15 cellular contexts compared by ENCODE assay signal in genomic region chr12:49655595-49656236, GRCh38. TPM values are rescaled to one million over a fixed set of nuclear protein-coding genes. Genes with fewer than 3 reads are reported as not detected.
DNase-seq lines count a peak whose midpoint lies in the region; ATAC-seq and TF ChIP-seq lines count a peak whose summit lies in the region.
"Had no signal": no experiment of that assay in that cellular context is flagged by ENCODE, and none has a peak within 500 bp of the region (broad histone marks: within the 10 kb centered on the region; RNA-seq: fewer than 3 reads in every experiment).

No MANE protein-coding gene starts in this region.

- H3K27me3 ChIP-seq in body of pancreas (no peaks in the 10 kb centered on the region), lower lobe of right lung (ENCODE audit: low read depth) (no peaks in the 10 kb centered on the region), upper lobe of right lung (no peaks in the 10 kb centered on the region), GM23248 (replicated peaks; ENCODE audit: insufficient read depth) (no peaks in the 10 kb centered on the region)
- H3K27me3 ChIP-seq: neural progenitor cell, testis had no signal

- H3K4me3 Mint-ChIP-seq in natural killer cell treated with Interleukin-12 subunit alpha and Interleukin-12 subunit beta and Interleukin-15 and Interleukin-18, amount 100 ng/mL, for 72 hours: no peak overlapping the region
- no peak overlapping the region for H3K4me3 Mint-ChIP-seq in natural killer cell
- H3K4me3 Mint-ChIP-seq: neural progenitor cell had no signal

- no peaks in the 10 kb centered on the region for H3K27me3 Mint-ChIP-seq in natural killer cell treated with Interleukin-12 subunit alpha and Interleukin-12 subunit beta and Interleukin-15 and Interleukin-18, amount 100 ng/mL, for 72 hours
- H3K27me3 Mint-ChIP-seq in natural killer cell (ENCODE audit: low read depth in 2 of 2): no peaks in the 10 kb centered on the region

- WGBS in body of pancreas, 2 donors: 77 to 81% methylated on average over 2 of the region's 2 CpGs
- 95 to 100% methylated on average over 2 of the region's 2 CpGs for WGBS in GM23248 (ENCODE audit: low coverage in 1 of 2, low lambda C conversion rate in 2 of 2, missing lambda C conversion rate in 2 of 2), 2 experiments

- H3K9ac ChIP-seq in GM23248: no peak overlapping the region
- H3K9ac ChIP-seq: neural progenitor cell had no signal

- no peaks in the 10 kb centered on the region for H3K9me2 ChIP-seq in GM23248 (ENCODE audit: insufficient read depth)

- intact Hi-C loops in natural killer cell (cut with micrococcal nuclease) (no loop called here), body of pancreas (cut with DNase I) (no loop called here), lower lobe of right lung (cut with DNase I) (no loop called here), upper lobe of right lung (cut with DNase I) (no loop called here)

- no peak overlapping the region for H2AFZ ChIP-seq in GM23248
- H2AFZ ChIP-seq: neural progenitor cell had no signal

- in situ Hi-C loops in GM23248 (cut with MboI): no loop called here

- H3K4me2 ChIP-seq in GM23248 (ENCODE audit: unreplicated experiment): no peak overlapping the region
- H3K4me2 ChIP-seq: neural progenitor cell had no signal

- no peaks in the 10 kb centered on the region for H3K9me3 ChIP-seq in body of pancreas
- H3K9me3 ChIP-seq in lower lobe of right lung: no peaks in the 10 kb centered on the region
- H3K9me3 ChIP-seq in upper lobe of right lung: no peaks in the 10 kb centered on the region
- H3K9me3 ChIP-seq in GM23248 (ENCODE audit: low read depth): no peaks in the 10 kb centered on the region
- H3K9me3 ChIP-seq: testis had no signal

- TF ChIP-seq POLR2A in body of pancreas (IDR thresholded peaks at IDR 0.05): no peak

- H3K79me2 ChIP-seq in GM23248 (ENCODE audit: insufficient read depth): no peaks in the 10 kb centered on the region

- H3K9me3 Mint-ChIP-seq in natural killer cell treated with Interleukin-12 subunit alpha and Interleukin-12 subunit beta and Interleukin-15 and Interleukin-18, amount 100 ng/mL, for 72 hours: no peaks in the 10 kb centered on the region
- no peaks in the 10 kb centered on the region for H3K9me3 Mint-ChIP-seq in natural killer cell
- H3K9me3 Mint-ChIP-seq: neural progenitor cell had no signal

- H3K36me3 ChIP-seq in body of pancreas (replicated peaks in 1 of 2; ENCODE audit: insufficient read depth in 1 of 2, low read depth in 2 of 2) (no peaks in the 10 kb centered on the region), lower lobe of right lung (peaks cover 83% of the 10 kb centered on the region), upper lobe of right lung (peaks cover 57% of the 10 kb centered on the region), GM23248 (ENCODE audit: low read depth) (no peaks in the 10 kb centered on the region; the same call in 1 of the 2 replicates)
- H3K36me3 ChIP-seq: neural progenitor cell had no signal

- no peak for DNase-seq in natural killer cell treated with Interleukin-12 subunit alpha and Interleukin-12 subunit beta and Interleukin-15 and Interleukin-18, amount 100 ng/mL, for 72 hours (ENCODE audit: low spot score)
- DNase-seq in natural killer cell (no peak), body of pancreas (no peak), lower lobe of right lung (no peak), upper lobe of right lung (no peak), GM23248 (no peak)
- DNase-seq: activated naive CD4-positive, alpha-beta T cell; NCI-H1048; NCI-H774; testis had no signal

- no peaks in the 10 kb centered on the region for H3K4me1 ChIP-seq in body of pancreas
- peaks cover 12% of the 10 kb centered on the region for H3K4me1 ChIP-seq in lower lobe of right lung
- peaks cover 4% of the 10 kb centered on the region for H3K4me1 ChIP-seq in upper lobe of right lung
- no peaks in the 10 kb centered on the region; the same call in 1 of the 2 replicates for H3K4me1 ChIP-seq in GM23248 (ENCODE audit: insufficient read depth)

- H3K4me3 ChIP-seq in body of pancreas: no peak overlapping the region
- no peak overlapping the region for H3K4me3 ChIP-seq in lower lobe of right lung
- H3K4me3 ChIP-seq in upper lobe of right lung: no peak overlapping the region
- H3K4me3 ChIP-seq in GM23248: no peak overlapping the region
- H3K4me3 ChIP-seq: K562, neural progenitor cell, testis had no signal

- TF ChIP-seq CTCF in natural killer cell (IDR thresholded peaks at IDR 0.05) (no peak), body of pancreas (IDR thresholded peaks at IDR 0.05) (no peak), lower lobe of right lung (IDR thresholded peaks at IDR 0.05) (no peak), upper lobe of right lung (IDR thresholded peaks at IDR 0.05) (no peak)

- no peaks in the 10 kb centered on the region for H4K20me1 ChIP-seq in GM23248 (ENCODE audit: insufficient read depth)

- peaks cover 16 to 20% of the 10 kb centered on the region in 2 donors for H3K4me1 Mint-ChIP-seq in natural killer cell treated with Interleukin-12 subunit alpha and Interleukin-12 subunit beta and Interleukin-15 and Interleukin-18, amount 100 ng/mL, for 72 hours (ENCODE audit: low read depth in 2 of 2)
- H3K4me1 Mint-ChIP-seq in natural killer cell: peaks cover 7 to 11% of the 10 kb centered on the region in 2 donors

- ATAC-seq in natural killer cell treated with Interleukin-12 subunit alpha and Interleukin-12 subunit beta and Interleukin-15 and Interleukin-18, amount 100 ng/mL, for 72 hours: no peak
- ATAC-seq in natural killer cell: no peak
- peak; percentile 22 for ATAC-seq in body of pancreas
- peak in 1 of 2 donors; percentile 6 for ATAC-seq in lower lobe of right lung
- peak; percentile 23 for ATAC-seq in upper lobe of right lung
- ATAC-seq in GM21447 (IDR thresholded peaks at IDR 0.05; ENCODE audit: unreplicated experiment): no peak
- no peak for ATAC-seq in GM18519 (IDR thresholded peaks at IDR 0.05; ENCODE audit: low FRiP score, unreplicated experiment)
- ATAC-seq: K562 had no signal

- H3K27ac Mint-ChIP-seq in natural killer cell treated with Interleukin-12 subunit alpha and Interleukin-12 subunit beta and Interleukin-15 and Interleukin-18, amount 100 ng/mL, for 72 hours: peak overlapping the region; percentile 46 to 62
- H3K27ac Mint-ChIP-seq in natural killer cell: peak overlapping the region in 1 of 2 donors; percentile 71

- no peaks in the 10 kb centered on the region for H3F3A ChIP-seq in GM23248 (ENCODE audit: insufficient read depth)

- H3K36me3 Mint-ChIP-seq in natural killer cell treated with Interleukin-12 subunit alpha and Interleukin-12 subunit beta and Interleukin-15 and Interleukin-18, amount 100 ng/mL, for 72 hours: peaks cover 17% of the 10 kb centered on the region
- H3K36me3 Mint-ChIP-seq in natural killer cell: peaks cover 15% of the 10 kb centered on the region

- H3K27ac ChIP-seq in body of pancreas (no peak overlapping the region), lower lobe of right lung (peak overlapping the region; percentile 49), upper lobe of right lung (no peak overlapping the region), GM23248 (no peak overlapping the region)
- H3K27ac ChIP-seq: HL-60, neural progenitor cell, testis had no signal

RNA-seq across cellular contexts. Expression of gene PRPF40B, which starts 32.4 kb away (rescaled TPM):
- 10 to 100 TPM in 1 of 2 donors, 1 to 10 TPM in 1; 6.2 to 12.4 TPM for total RNA-seq in natural killer cell treated with Interleukin-12 subunit alpha and Interleukin-12 subunit beta and Interleukin-15 and Interleukin-18, amount 100 ng/mL, for 72 hours
- total RNA-seq in natural killer cell (1 to 10 TPM; 5.6 to 6.8 (median 5.9) TPM), body of pancreas (1 to 10 TPM; 6.3 to 9.3 TPM), lower lobe of right lung (19.3 TPM), upper lobe of right lung (19.9 TPM)
- 9.9 and 10.2 TPM in 2 replicates for total RNA-seq in GM23248 (2014; rRNA removed; shearing (Covaris generic))
- 11.6 and 12.6 TPM in 2 replicates for polyA plus RNA-seq in GM23248 (2016; fragmentation: Nextera tagmentation; extraction: Ambion mirVana)

RNA-seq across cellular contexts. Expression of gene FAM186B, which starts 50.3 kb away (rescaled TPM):
- 1 to 10 TPM; 2.0 to 2.3 TPM for total RNA-seq in natural killer cell treated with Interleukin-12 subunit alpha and Interleukin-12 subunit beta and Interleukin-15 and Interleukin-18, amount 100 ng/mL, for 72 hours
- total RNA-seq in natural killer cell (under 1 TPM; 0.56 to 0.85 (median 0.77) TPM), body of pancreas (under 1 TPM in 1 of 2 donors, not detected in 1; 0.78 TPM), lower lobe of right lung (0.65 TPM), upper lobe of right lung (0.75 TPM)
- 0.22 and 1.4 TPM in 2 replicates for total RNA-seq in GM23248 (2014; rRNA removed; shearing (Covaris generic))
- polyA plus RNA-seq in GM23248 (2016; fragmentation: Nextera tagmentation; extraction: Ambion mirVana): 0.14 and 0.38 TPM in 2 replicates

RNA-seq across cellular contexts. Expression of gene FMNL3, which starts 51.5 kb away (rescaled TPM):
- total RNA-seq in natural killer cell treated with Interleukin-12 subunit alpha and Interleukin-12 subunit beta and Interleukin-15 and Interleukin-18, amount 100 ng/mL, for 72 hours: 100 to 1,000 TPM in 1 of 2 donors, 10 to 100 TPM in 1; 86.9 to 123 TPM
- 10 to 100 TPM; 54.2 to 82.6 (median 58.7) TPM for total RNA-seq in natural killer cell
- total RNA-seq in body of pancreas: 1 to 10 TPM; 3.0 to 6.2 TPM
- total RNA-seq in lower lobe of right lung: 36.1 TPM
- 40.3 TPM for total RNA-seq in upper lobe of right lung
- total RNA-seq in GM23248 (2014; rRNA removed; shearing (Covaris generic)): 24.0 and 32.9 TPM in 2 replicates
- 7.9 and 9.3 TPM in 2 replicates for polyA plus RNA-seq in GM23248 (2016; fragmentation: Nextera tagmentation; extraction: Ambion mirVana)

Comparison
In these comparisons a context has a peak if more than half of its experiments do, and no peak if none do; other contexts are left out.
1. ATAC-seq: peak in body of pancreas (single experiment) and upper lobe of right lung (single experiment); none in natural killer cell treated with Interleukin-12 subunit alpha and Interleukin-12 subunit beta and Interleukin-15 and Interleukin-18, amount 100 ng/mL, for 72 hours (0 of 2), natural killer cell (0 of 3), GM21447 (single experiment) and GM18519 (single experiment).